1 cellular context compared by ENCODE assay signal in genomic region chr10:62224606-62225005, GRCh38.
TF ChIP-seq lines count a peak whose summit lies in the region.

No MANE protein-coding gene starts in this region.

TF ChIP-seq in IMR-90, 13 proteins besides CTCF, POLR2A, EP300 and RAD21:
- no peak for TF ChIP-seq ELK1 (IDR thresholded peaks at IDR 0.05; ENCODE audit: borderline replicate concordance, low read depth, low read length)
- peak; percentile 49; the same call in 1 of the 2 replicates for TF ChIP-seq CEBPB (IDR thresholded peaks at IDR 0.05; ENCODE audit: low read depth, low read length)
